ENCODE assay signal across 8 cellular contexts in the genomic region with DNA sequence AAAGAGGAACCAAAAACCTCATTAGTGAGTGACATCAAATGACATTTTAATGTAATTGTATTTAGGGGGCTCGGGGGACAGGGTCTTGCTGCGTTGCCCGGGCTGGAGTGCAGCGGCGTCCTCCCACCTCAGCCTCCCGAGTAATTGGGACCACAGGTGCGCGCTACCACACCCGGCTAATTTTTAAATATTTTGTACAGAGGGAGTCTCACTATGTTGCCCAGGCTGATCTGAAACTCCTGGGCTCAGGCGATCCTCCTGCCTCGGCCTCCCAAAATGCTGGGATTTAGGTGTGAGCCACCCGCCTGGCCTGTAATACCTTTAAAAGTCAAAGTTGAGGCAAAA. TPM values are rescaled to one million over a fixed set of nuclear protein-coding genes. Genes with fewer than 3 reads are reported as not detected.
DNase-seq lines count a peak whose midpoint lies in the region; ATAC-seq, FAIRE-seq and TF ChIP-seq lines count a peak whose summit lies in the region.

No MANE protein-coding gene starts in this region.

- H3K9me3 Mint-ChIP-seq in activated T-cell treated with anti-CD3 and anti-CD28 coated beads, Interleukin-2, amount 50 U/mL, for 72 hours: no peaks in the 10 kb centered on the region
- no peaks in the 10 kb centered on the region for H3K9me3 Mint-ChIP-seq in memory B cell
- H3K9me3 Mint-ChIP-seq in type B pancreatic cell: no peaks in the 10 kb centered on the region

- in situ Hi-C loops in astrocyte of the spinal cord (cut with HindIII; ENCODE audit: low sequenced_read_pairs): no loop called here

- H3K4me1 Mint-ChIP-seq in activated T-cell treated with anti-CD3 and anti-CD28 coated beads, Interleukin-2, amount 50 U/mL, for 72 hours (ENCODE audit: low read depth): peaks cover 33% of the 10 kb centered on the region
- H3K4me1 Mint-ChIP-seq in memory B cell (peaks cover 13% of the 10 kb centered on the region), type B pancreatic cell (ENCODE audit: unreplicated experiment) (peaks cover 11% of the 10 kb centered on the region)

- TF ChIP-seq CTCF in astrocyte of the spinal cord (IDR thresholded peaks at IDR 0.05; ENCODE audit: low read depth, low read length): no peak
- TF ChIP-seq CTCF in type B pancreatic cell (conservative IDR thresholded peaks at IDR 0.05): no peak
- no peak for TF ChIP-seq CTCF in D721Med (IDR thresholded peaks at IDR 0.05; ENCODE audit: insufficient read depth, missing control alignments)

- ATAC-seq in activated T-cell treated with anti-CD3 and anti-CD28 coated beads, Interleukin-2, amount 50 U/mL, for 72 hours (replicated peaks in 1 of 2): no peak
- ATAC-seq in memory B cell (ENCODE audit: low read depth) (no peak), GM19395 (IDR thresholded peaks at IDR 0.05; ENCODE audit: unreplicated experiment) (no peak)

- peak overlapping the region; percentile 75 for H3K4me3 ChIP-seq in astrocyte of the spinal cord (ENCODE audit: low read depth, low read length)

- peaks cover 13 to 32% of the 10 kb centered on the region in 2 donors for H3K36me3 Mint-ChIP-seq in activated T-cell treated with anti-CD3 and anti-CD28 coated beads, Interleukin-2, amount 50 U/mL, for 72 hours (ENCODE audit: insufficient read depth in 2 of 2)
- H3K36me3 Mint-ChIP-seq in memory B cell: peaks cover 18% of the 10 kb centered on the region
- H3K36me3 Mint-ChIP-seq in type B pancreatic cell: peaks cover 23% of the 10 kb centered on the region

- no peaks in the 10 kb centered on the region for H3K27me3 Mint-ChIP-seq in activated T-cell treated with anti-CD3 and anti-CD28 coated beads, Interleukin-2, amount 50 U/mL, for 72 hours (ENCODE audit: low read depth)
- H3K27me3 Mint-ChIP-seq in memory B cell (no peaks in the 10 kb centered on the region), type B pancreatic cell (no peaks in the 10 kb centered on the region)

- FAIRE-seq in D721Med (lab: Jason Lieb, UNC): no peak

- no peak overlapping the region for H3K27ac Mint-ChIP-seq in activated T-cell treated with anti-CD3 and anti-CD28 coated beads, Interleukin-2, amount 50 U/mL, for 72 hours
- H3K27ac Mint-ChIP-seq in memory B cell (peak overlapping the region; percentile 90), type B pancreatic cell (no peak overlapping the region)

- DNase-seq in activated T-cell treated with anti-CD3 and anti-CD28 coated beads, Interleukin-2, amount 50 U/mL, for 72 hours: no peak
- DNase-seq in activated T-cell treated with anti-CD3 and anti-CD28 coated beads for 4 hours (no peak), astrocyte of the spinal cord (ENCODE audit: low read depth, low spot score) (no peak), memory B cell (ENCODE audit: low spot score in 2 of 2) (no peak), type B pancreatic cell (ENCODE audit: extremely low spot score, unreplicated experiment) (no peak), COLO668 (lab: John Stamatoyannopoulos, UW; ENCODE audit: unreplicated experiment) (no peak), D721Med (ENCODE audit: insufficient read length, low spot score) (no peak)

- H3K4me3 Mint-ChIP-seq in activated T-cell treated with anti-CD3 and anti-CD28 coated beads, Interleukin-2, amount 50 U/mL, for 72 hours: peak overlapping the region; percentile 95 to 100
- H3K4me3 Mint-ChIP-seq in memory B cell (peak overlapping the region; percentile 99), type B pancreatic cell (peak overlapping the region; percentile 99)

RNA-seq across cellular contexts. Expression of gene SNRNP25, which starts 0.6 kb away (rescaled TPM):
- 10 to 100 TPM; 28.9 to 44.1 TPM for total RNA-seq in activated T-cell treated with anti-CD3 and anti-CD28 coated beads, Interleukin-2, amount 50 U/mL, for 72 hours
- total RNA-seq in type B pancreatic cell (ENCODE audit: low replicate concordance): 38.5 and 48.7 TPM in 2 replicates

RNA-seq across cellular contexts. Expression of gene POLR3K, which starts 0.8 kb away (rescaled TPM):
- 10 to 100 TPM; 35.3 to 42.2 TPM for total RNA-seq in activated T-cell treated with anti-CD3 and anti-CD28 coated beads, Interleukin-2, amount 50 U/mL, for 72 hours
- total RNA-seq in type B pancreatic cell (ENCODE audit: low replicate concordance): 12.6 and 17.6 TPM in 2 replicates

RNA-seq across cellular contexts. Expression of gene RHBDF1, which starts 18.2 kb away (rescaled TPM):
- total RNA-seq in activated T-cell treated with anti-CD3 and anti-CD28 coated beads, Interleukin-2, amount 50 U/mL, for 72 hours: under 1 TPM; 0.31 to 0.53 TPM
- 25.3 and 27.3 TPM in 2 replicates for total RNA-seq in type B pancreatic cell (ENCODE audit: low replicate concordance)

RNA-seq across cellular contexts. Expression of gene MPG, which starts 23.8 kb away (rescaled TPM):
- 10 to 100 TPM; 49.6 to 50.5 TPM for total RNA-seq in activated T-cell treated with anti-CD3 and anti-CD28 coated beads, Interleukin-2, amount 50 U/mL, for 72 hours
- 38.0 and 40.0 TPM in 2 replicates for total RNA-seq in type B pancreatic cell (ENCODE audit: low replicate concordance)

Comparison
In these comparisons a context has a peak if more than half of its experiments do, and no peak if none do; other contexts are left out.
1. RNA of gene RHBDF1, which starts 18.2 kb away (total RNA-seq): 25.3 to 27.3 TPM in type B pancreatic cell; 0.31 to 0.53 TPM in activated T-cell treated with anti-CD3 and anti-CD28 coated beads, Interleukin-2, amount 50 U/mL, for 72 hours; every median in the first group is over 10 times any median in the second.
2. Peak in every context shown above with its lines, with median percentiles within 50 percentile points of each other: H3K4me3 Mint-ChIP-seq.